Comparison of ENCODE assay signal across 8 cellular contexts in the genomic region with DNA sequence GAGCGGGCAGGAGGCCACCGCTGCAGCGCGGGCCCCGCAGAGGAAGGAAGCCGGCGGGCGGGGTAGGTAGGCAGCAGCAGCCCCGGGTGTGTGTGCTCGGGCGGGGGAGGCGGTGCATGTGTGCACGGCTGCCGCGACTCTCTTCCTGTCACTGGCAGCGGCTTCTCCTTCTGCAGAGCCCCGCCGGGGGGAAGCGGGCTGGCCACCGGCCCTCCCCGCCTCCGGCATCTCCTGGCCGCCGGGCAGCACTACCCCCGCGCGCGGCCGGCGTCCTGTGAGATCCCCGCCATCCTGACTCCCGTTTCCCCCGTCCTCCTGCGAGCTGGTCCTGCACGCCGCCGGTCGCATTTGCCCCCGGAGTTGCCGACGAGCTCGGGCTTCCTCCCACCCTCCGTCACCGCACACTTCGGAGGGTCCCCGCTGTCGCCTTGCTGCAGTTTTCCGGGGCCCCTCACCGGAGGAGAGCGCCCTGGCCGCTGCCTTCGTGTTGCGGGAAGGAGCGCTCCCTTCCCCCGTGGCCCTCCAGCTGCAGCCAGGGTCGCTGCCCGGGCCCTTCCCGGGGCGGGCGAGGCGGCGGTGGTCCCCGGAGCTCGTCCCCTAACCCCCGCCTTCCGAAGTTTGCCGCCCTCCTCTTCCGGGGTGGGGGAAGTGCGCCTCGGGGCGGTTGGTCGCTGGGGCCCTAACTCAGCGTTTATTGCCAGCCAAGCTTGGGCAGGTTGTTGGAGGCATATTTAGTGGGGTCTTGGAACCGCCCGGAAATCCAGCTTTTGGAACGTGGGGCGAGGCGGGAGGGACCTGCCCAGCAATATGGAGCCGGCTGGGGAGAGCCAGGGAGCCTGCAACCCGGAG. TPM values are rescaled to one million over a fixed set of nuclear protein-coding genes. Genes with fewer than 3 reads are reported as not detected.
DNase-seq lines count a peak whose midpoint lies in the region; ATAC-seq, FAIRE-seq and TF ChIP-seq lines count a peak whose summit lies in the region.

No MANE protein-coding gene starts in this region.

- H2AFZ ChIP-seq in endothelial cell of umbilical vein (ENCODE audit: low read depth, low read length): peak overlapping the region; percentile 72

- peak; percentile 67 for DNase-seq in AG20443 (ENCODE audit: low spot score)
- peak; percentile 80 for DNase-seq in NCI-H82 (lab: John Stamatoyannopoulos, UW)
- DNase-seq in activated CD8-positive, alpha-beta memory T cell treated with anti-CD3 and anti-CD28 coated beads for 4 hours (ENCODE audit: low read depth in 2 of 2): peak; percentile 57 to 62
- DNase-seq in endothelial cell of umbilical vein (ENCODE audit: low read depth, low spot score): no peak
- DNase-seq in naive B cell: peak; percentile 68
- peak; percentile 49 to 97 (median 81) for DNase-seq in stimulated activated naive CD4-positive, alpha-beta T cell (lab: John Stamatoyannopoulos, UW)

- POLR2A ChIA-PET in endothelial cell of umbilical vein (lab: Charles Lee): interaction anchor here (0.7 to 1.3 kb wide), 10 partner anchors 9 to 37 kb away, joined by 3 to 9 read pairs (median 4); no protein-coding TSS in a partner anchor

- FAIRE-seq in endothelial cell of umbilical vein (lab: Jason Lieb, UNC): no peak

- H3K9me3 Mint-ChIP-seq in naive B cell: peaks cover 0 to 14% (median 5%) of the 10 kb centered on the region in 7 donors

- no peaks in the 10 kb centered on the region for H3K27me3 ChIP-seq in endothelial cell of umbilical vein (ENCODE audit: control insufficient read depth in 2 of 2, insufficient read depth in 2 of 2, low read length in 2 of 2)

- CTCF ChIA-PET in endothelial cell of umbilical vein (lab: Charles Lee): interaction anchor here (0.8 to 4.2 kb wide), 18 partner anchors 8 to 1910 kb away, joined by 3 to 66 read pairs (median 4); no protein-coding TSS in a partner anchor

- peak overlapping the region; percentile 52 for H3K9ac ChIP-seq in endothelial cell of umbilical vein (replicated peaks; ENCODE audit: extremely low read depth, insufficient read depth, low read length)

- H3K27me3 Mint-ChIP-seq in naive B cell: no peaks in the 10 kb centered on the region

- H3K27ac ChIP-seq in endothelial cell of umbilical vein (ENCODE audit: insufficient read depth, low read depth, low read length): peak overlapping the region; percentile 36

- peak overlapping the region; percentile 99 for H3K4me2 ChIP-seq in endothelial cell of umbilical vein (ENCODE audit: insufficient read depth, low read length)

- H3K4me1 ChIP-seq in endothelial cell of umbilical vein (ENCODE audit: control insufficient read depth, extremely low read depth, insufficient read depth, low read length): peaks cover 17% of the 10 kb centered on the region

- no peaks in the 10 kb centered on the region for H3K9me1 ChIP-seq in endothelial cell of umbilical vein (replicated peaks; ENCODE audit: control insufficient read depth, extremely low read depth, insufficient read depth, low read length)

- H3K36me3 ChIP-seq in endothelial cell of umbilical vein (ENCODE audit: control insufficient read depth in 2 of 2, extremely low read depth in 1 of 2, insufficient read depth in 2 of 2, low read length in 2 of 2): no peaks in the 10 kb centered on the region

- peaks cover 4 to 14% of the 10 kb centered on the region in 2 donors for H3K36me3 Mint-ChIP-seq in naive B cell

- peak overlapping the region; percentile 52 to 91 (median 91) for H3K4me3 ChIP-seq in endothelial cell of umbilical vein (replicated peaks in 1 of 3; ENCODE audit: insufficient read depth in 1 of 3, low read depth in 1 of 3, low read length in 3 of 3)

- intact Hi-C loops in endothelial cell of umbilical vein (cut with micrococcal nuclease): loop anchor here (1.0 to 10.0 kb wide), 7 partner anchors 13 to 970 kb away; no protein-coding TSS in a partner anchor

- peaks cover 40 to 43% (median 42%) of the 10 kb centered on the region in 3 donors for H3K4me1 Mint-ChIP-seq in naive B cell

- no TSS peak for BruUV-seq in endothelial cell of umbilical vein (replicated peaks; lab: Mats Ljungman, UMichigan)

- ATAC-seq in GM19025 (IDR thresholded peaks at IDR 0.05; ENCODE audit: low read depth, unreplicated experiment): peak; percentile 41
- ATAC-seq in HG03196 (IDR thresholded peaks at IDR 0.05; ENCODE audit: unreplicated experiment): peak; percentile 50
- peak; percentile 58 to 61 for ATAC-seq in naive B cell (ENCODE audit: low read depth in 2 of 2)

- TF ChIP-seq CTCF in endothelial cell of umbilical vein (IDR thresholded peaks at IDR 0.05; ENCODE audit: extremely low read depth in 1 of 2, insufficient read depth in 1 of 2, low read depth in 1 of 2, low read length in 2 of 2): no peak

- H3K4me3 Mint-ChIP-seq in naive B cell: peak overlapping the region; percentile 82 to 97 (median 94)

- H3K27ac Mint-ChIP-seq in naive B cell: peak overlapping the region; percentile 59 to 96 (median 84)

- no peaks in the 10 kb centered on the region for H3K9me3 ChIP-seq in endothelial cell of umbilical vein (replicated peaks; ENCODE audit: control insufficient read depth, insufficient read depth, low read length)

- dilution Hi-C loops in endothelial cell of umbilical vein (cut with MboI; ENCODE audit: extremely low pct_ligation_motif_present, low sequenced_read_pairs): no loop called here

- H4K20me1 ChIP-seq in endothelial cell of umbilical vein (replicated peaks; ENCODE audit: control insufficient read depth, extremely low read depth, insufficient read depth, low read length): peaks cover 10% of the 10 kb centered on the region

- peaks cover 43% of the 10 kb centered on the region for H3K79me2 ChIP-seq in endothelial cell of umbilical vein (ENCODE audit: control insufficient read depth, insufficient read depth, low read length)

- TF ChIP-seq POLR2A in endothelial cell of umbilical vein (IDR thresholded peaks at IDR 0.05; ENCODE audit: low read depth, low read length): peak; percentile 12

TF ChIP-seq in endothelial cell of umbilical vein, 7 proteins besides CTCF, POLR2A, EP300 and RAD21:
- no peak for TF ChIP-seq FOS (IDR thresholded peaks at IDR 0.05; ENCODE audit: borderline replicate concordance, insufficient read depth, low read length)
- TF ChIP-seq JUN (IDR thresholded peaks at IDR 0.05; ENCODE audit: borderline replicate concordance, insufficient read depth, insufficient read length, low read depth): no peak
- TF ChIP-seq POLR2AphosphoS5 (IDR thresholded peaks at IDR 0.05; ENCODE audit: insufficient read depth, low read depth, low read length): no peak
- no peak for TF ChIP-seq MAX (IDR thresholded peaks at IDR 0.05; ENCODE audit: insufficient read depth, insufficient read length)
- TF ChIP-seq EZH2 (IDR thresholded peaks at IDR 0.05; ENCODE audit: borderline replicate concordance, low read depth, low read length, severe bottlenecking): no peak
- TF ChIP-seq GATA2 (IDR thresholded peaks at IDR 0.05; ENCODE audit: insufficient read depth, insufficient read length, low read depth, low read length): no peak
- TF ChIP-seq MYC (IDR thresholded peaks at IDR 0.05; ENCODE audit: low read depth, low read length): no peak

RNA-seq across cellular contexts. Expression of gene PIK3R1, which starts 0.6 kb away (rescaled TPM):
- total RNA-seq in endothelial cell of umbilical vein: 27.5 and 30.0 TPM in 2 replicates
- polyA plus RNA-seq in endothelial cell of umbilical vein (2.0 and 2.8 TPM in 2 replicates), naive B cell (ENCODE audit: low read depth in 6 of 6) (10 to 100 TPM; 31.2 to 49.2 (median 39.3) TPM)
- polyA plus RNA-seq in endothelial cell of umbilical vein (2011; cell fraction: cytosol; rRNA removed): 2.7 and 2.8 TPM in 2 replicates
- polyA plus RNA-seq in endothelial cell of umbilical vein (2011; cell fraction: nucleus; rRNA removed): 8.8 and 10.5 TPM in 2 replicates
- 5.6 and 8.2 TPM in 2 replicates for polyA plus RNA-seq in endothelial cell of umbilical vein (2012)
- polyA minus RNA-seq in endothelial cell of umbilical vein: 10.1 and 24.5 TPM in 2 replicates
- 0.41 TPM for polyA minus RNA-seq in endothelial cell of umbilical vein (2011; cell fraction: cytosol; rRNA and poly(A)+ RNA removed)
- 20.3 and 35.7 TPM in 2 replicates for polyA minus RNA-seq in endothelial cell of umbilical vein (2011; cell fraction: nucleus; rRNA and poly(A)+ RNA removed)
